8 cellular contexts compared by ENCODE assay signal in genomic region chr14:74612346-74613021, GRCh38. TPM values are rescaled to one million over a fixed set of nuclear protein-coding genes. Genes with fewer than 3 reads are reported as not detected.
A peak's percentile ranks its signal among the peaks of the same experiment; 100 is the strongest.
DNase-seq lines count a peak whose midpoint lies in the region; ATAC-seq and TF ChIP-seq lines count a peak whose summit lies in the region.

No MANE protein-coding gene starts in this region.

- peak; percentile 72 to 89 (median 85) for DNase-seq in CD4-positive, alpha-beta memory T cell
- DNase-seq in LHCN-M2 (ENCODE audit: low read depth) (peak; percentile 79), SKM-1 treated with dmso at 0.1 percent for 144 hours (lab: John Stamatoyannopoulos, UW; ENCODE audit: unreplicated experiment) (peak; percentile 41), cardiac muscle cell (ENCODE audit: low read depth in 1 of 2, low spot score in 1 of 2) (peak; percentile 85 to 90), ovary (peak; percentile 82 to 92 (median 85)), thyroid gland (peak; percentile 86 to 89)
- peak; percentile 74 to 96 for DNase-seq in activated naive CD4-positive, alpha-beta T cell treated with anti-CD3 and anti-CD28 coated beads, Interleukin-2, amount 50 U/mL, for 72 hours (ENCODE audit: low spot score in 2 of 2)

- TF ChIP-seq EP300 in ovary (IDR thresholded peaks at IDR 0.05): no peak

- H3K27me3 Mint-ChIP-seq in CD4-positive, alpha-beta memory T cell: peaks cover 4 to 5% of the 10 kb centered on the region in 2 donors

- H3K27ac Mint-ChIP-seq in CD4-positive, alpha-beta memory T cell: peak overlapping the region in 1 of 7 donors; percentile 42
- no peak overlapping the region for H3K27ac Mint-ChIP-seq in activated naive CD4-positive, alpha-beta T cell treated with anti-CD3 and anti-CD28 coated beads, Interleukin-2, amount 50 U/mL, for 72 hours

- peak overlapping the region; percentile 17 to 72 for H3K4me3 ChIP-seq in CD4-positive, alpha-beta memory T cell (ENCODE audit: low read length in 2 of 2)
- H3K4me3 ChIP-seq in cardiac muscle cell: peak overlapping the region; percentile 67
- H3K4me3 ChIP-seq in ovary: peak overlapping the region; percentile 59
- peak overlapping the region; percentile 49 to 85 (median 53) for H3K4me3 ChIP-seq in thyroid gland (replicated peaks in 1 of 3)

- no peaks in the 10 kb centered on the region for H3K9me3 ChIP-seq in CD4-positive, alpha-beta memory T cell (ENCODE audit: control insufficient read depth in 1 of 2, low read length in 2 of 2)
- H3K9me3 ChIP-seq in cardiac muscle cell (ENCODE audit: low read depth) (no peaks in the 10 kb centered on the region), ovary (no peaks in the 10 kb centered on the region), thyroid gland (no peaks in the 10 kb centered on the region)

- peak overlapping the region; percentile 67 to 81 (median 78) for H3K4me3 Mint-ChIP-seq in CD4-positive, alpha-beta memory T cell

- H3K27me3 ChIP-seq in CD4-positive, alpha-beta memory T cell (ENCODE audit: insufficient read depth, low read length): no peaks in the 10 kb centered on the region
- H3K27me3 ChIP-seq in cardiac muscle cell (peaks cover 33% of the 10 kb centered on the region), ovary (no peaks in the 10 kb centered on the region), thyroid gland (no peaks in the 10 kb centered on the region)

- no peaks in the 10 kb centered on the region for H3K36me3 ChIP-seq in CD4-positive, alpha-beta memory T cell (ENCODE audit: insufficient read depth, low read length)
- no peaks in the 10 kb centered on the region for H3K36me3 ChIP-seq in cardiac muscle cell
- no peaks in the 10 kb centered on the region for H3K36me3 ChIP-seq in ovary
- H3K36me3 ChIP-seq in thyroid gland: no peaks in the 10 kb centered on the region

- ATAC-seq in GM21360 (IDR thresholded peaks at IDR 0.05; ENCODE audit: unreplicated experiment): peak; percentile 75
- ATAC-seq in activated naive CD4-positive, alpha-beta T cell treated with anti-CD3 and anti-CD28 coated beads, Interleukin-2, amount 50 U/mL, for 72 hours: peak; percentile 86 to 89

- H3K9me3 Mint-ChIP-seq in CD4-positive, alpha-beta memory T cell: no peaks in the 10 kb centered on the region
- H3K9me3 Mint-ChIP-seq in activated naive CD4-positive, alpha-beta T cell treated with anti-CD3 and anti-CD28 coated beads, Interleukin-2, amount 50 U/mL, for 72 hours: no peaks in the 10 kb centered on the region

- intact Hi-C loops in CD4-positive, alpha-beta memory T cell (cut with micrococcal nuclease): loop anchor here (1.0 to 10.0 kb wide), 2 partner anchors 250 to 1052 kb away; partner anchors contain the start of genes ERG28 and TTLL5
- intact Hi-C loops in ovary (cut with DNase I): loop anchor here (5.0 to 10.0 kb wide), 5 partner anchors 92 to 192 kb away; partner anchors contain the start of genes AREL1 (in 1 of the 4), FCF1 (in 1 of the 4), ISCA2 (in 1 of the 4) and NPC2 (in 1 of the 4)
- intact Hi-C loops in thyroid gland (cut with DNase I): loop anchor here (2.0 to 10.0 kb wide), 3 partner anchors 92 to 192 kb away; no protein-coding TSS in a partner anchor

- CTCF ChIA-PET in CD4-positive, alpha-beta memory T cell (lab: Charles Lee; ENCODE audit: partially characterized antibody): interaction anchor here (0.7 to 6.4 kb wide), 24 partner anchors 8 to 270 kb away, joined by 3 to 57 read pairs (median 4); partner anchors contain the start of genes ISCA2, NPC2 and YLPM1

- POLR2A ChIA-PET in CD4-positive, alpha-beta memory T cell (lab: Charles Lee; ENCODE audit: partially characterized antibody): interaction anchor here (2.0 kb wide), 1 partner anchor 151 kb away, joined by 4 read pairs; the partner anchor contains the start of gene YLPM1

- H3K27ac ChIP-seq in CD4-positive, alpha-beta memory T cell (ENCODE audit: low read depth, low read length): no peak overlapping the region
- H3K27ac ChIP-seq in cardiac muscle cell (no peak overlapping the region), ovary (peak overlapping the region; percentile 5 to 51), thyroid gland (peak overlapping the region; percentile 54 to 80 (median 67))

- peaks cover 24 to 47% (median 38%) of the 10 kb centered on the region in 4 donors for H3K4me1 Mint-ChIP-seq in CD4-positive, alpha-beta memory T cell

- 4 to 7% (median 5%) methylated on average over 41 to 69 of the region's 69 CpGs for WGBS in ovary, 3 donors
- 12 to 15% methylated on average over 18 to 27 of the region's 69 CpGs for WGBS in thyroid gland, 2 donors

- H3K36me3 Mint-ChIP-seq in CD4-positive, alpha-beta memory T cell: no peaks in the 10 kb centered on the region
- no peaks in the 10 kb centered on the region for H3K36me3 Mint-ChIP-seq in activated naive CD4-positive, alpha-beta T cell treated with anti-CD3 and anti-CD28 coated beads, Interleukin-2, amount 50 U/mL, for 72 hours

- TF ChIP-seq POLR2A in ovary (IDR thresholded peaks at IDR 0.05) (no peak), thyroid gland (IDR thresholded peaks at IDR 0.05) (peak in 1 of 2 donors; percentile 54)

- TF ChIP-seq CTCF in cardiac muscle cell (IDR thresholded peaks at IDR 0.05; ENCODE audit: low read depth, low read length): peak; percentile 54
- TF ChIP-seq CTCF in ovary (IDR thresholded peaks at IDR 0.05): peak; percentile 35 to 91 (median 84)
- peak; percentile 16 to 99 (median 70) for TF ChIP-seq CTCF in thyroid gland (IDR thresholded peaks at IDR 0.05)

- peaks cover 31% of the 10 kb centered on the region for H3K4me1 ChIP-seq in CD4-positive, alpha-beta memory T cell (ENCODE audit: insufficient read depth, low read length)
- H3K4me1 ChIP-seq in cardiac muscle cell (ENCODE audit: low read depth): no peaks in the 10 kb centered on the region
- peaks cover 13% of the 10 kb centered on the region for H3K4me1 ChIP-seq in ovary (ENCODE audit: insufficient read depth)
- peaks cover 22 to 49% of the 10 kb centered on the region in 2 donors for H3K4me1 ChIP-seq in thyroid gland

RNA-seq across cellular contexts. Expression of gene LTBP2, which starts 0.4 kb away (rescaled TPM):
- under 1 TPM; 0.36 to 0.44 TPM for total RNA-seq in CD4-positive, alpha-beta memory T cell
- under 1 TPM; 0.11 to 0.36 TPM for polyA plus RNA-seq in CD4-positive, alpha-beta memory T cell
- total RNA-seq in LHCN-M2 (2014; rRNA removed) (151 and 211 TPM in 2 replicates), cardiac muscle cell (4.4 and 5.4 TPM in 2 replicates), ovary (10 to 100 TPM; 31.4 to 85.0 (median 61.7) TPM), thyroid gland (100 to 1,000 TPM in 3 of 4 donors, 10 to 100 TPM in 1; 81.3 to 240 (median 189) TPM)
- polyA plus RNA-seq in LHCN-M2 (2012): 104 TPM
- total RNA-seq in activated naive CD4-positive, alpha-beta T cell treated with anti-CD3 and anti-CD28 coated beads, Interleukin-2, amount 50 U/mL, for 72 hours: under 1 TPM in 1 of 2 donors, not detected in 1; 0.49 TPM
- polyA plus RNA-seq in cardiac muscle cell (1.5 and 2.0 TPM in 2 replicates), ovary (10 to 100 TPM; 32.2 to 37.8 TPM)

Comparison
In these comparisons a context has a peak if more than half of its experiments do, and no peak if none do; other contexts are left out.
1. H3K27ac ChIP-seq: peak in ovary (2 of 2) and thyroid gland (3 of 3); none in CD4-positive, alpha-beta memory T cell (single experiment) and cardiac muscle cell (single experiment).
2. Peak in every context shown above with its lines, with median percentiles within 50 percentile points of each other: DNase-seq, H3K4me3 ChIP-seq and CTCF ChIP-seq.